ENCODE assay signal across 24 cellular contexts in genomic region chr14:29627141-29627540, GRCh38.
A peak's percentile ranks its signal among the peaks of the same experiment; 100 is the strongest.
DNase-seq lines count a peak whose midpoint lies in the region; FAIRE-seq and TF ChIP-seq lines count a peak whose summit lies in the region.
"Had no signal": no experiment of that assay in that cellular context is flagged by ENCODE, and none has a peak within 500 bp of the region (broad histone marks: within the 10 kb centered on the region; RNA-seq: fewer than 3 reads in every experiment).

No MANE protein-coding gene starts in this region.

- H2AFZ ChIP-seq in astrocyte (ENCODE audit: low read depth, low read length), result no peak overlapping the region

- H3K27me3 Mint-ChIP-seq in HFFc6 (ENCODE audit: insufficient read depth) (no peaks in the 10 kb centered on the region), astrocyte (ENCODE audit: low read depth, unreplicated experiment) (no peaks in the 10 kb centered on the region)
- H3K27me3 Mint-ChIP-seq: naive B cell, type B pancreatic cell had no signal

- no peaks in the 10 kb centered on the region for H4K20me1 ChIP-seq in astrocyte (ENCODE audit: insufficient read depth, low read length)

- H3K4me2 ChIP-seq in astrocyte (ENCODE audit: low read length), result no peak overlapping the region
- H3K4me2 ChIP-seq: A549 had no signal

- H3K4me3 Mint-ChIP-seq in HFFc6, result no peak overlapping the region
- no peak overlapping the region for H3K4me3 Mint-ChIP-seq in astrocyte (ENCODE audit: unreplicated experiment)
- H3K4me3 Mint-ChIP-seq: naive B cell, type B pancreatic cell had no signal

- H3K9ac ChIP-seq in astrocyte (ENCODE audit: low read length), result no peak overlapping the region

- H3K79me2 ChIP-seq in astrocyte (ENCODE audit: insufficient read depth, low read length), result no peaks in the 10 kb centered on the region

- H3K27me3 ChIP-seq in astrocyte (ENCODE audit: insufficient read depth, low read length) (no peaks in the 10 kb centered on the region), spleen (replicated peaks in 1 of 7) (no peaks in the 10 kb centered on the region)
- H3K27me3 ChIP-seq: ascending aorta had no signal

- H3K4me3 ChIP-seq in AG10803 (ENCODE audit: low read length), result no peak overlapping the region
- no peak overlapping the region for H3K4me3 ChIP-seq in astrocyte (ENCODE audit: insufficient read depth, low read depth, low read length)
- no peak overlapping the region for H3K4me3 ChIP-seq in foreskin fibroblast (ENCODE audit: low read depth in 1 of 2, low read length in 2 of 2)
- no peak overlapping the region for H3K4me3 ChIP-seq in spleen
- H3K4me3 ChIP-seq: A549, ascending aorta had no signal

- H3K36me3 Mint-ChIP-seq in HFFc6 (ENCODE audit: low read depth) (peaks cover 5% of the 10 kb centered on the region), astrocyte (ENCODE audit: low read depth, unreplicated experiment) (no peaks in the 10 kb centered on the region)
- H3K36me3 Mint-ChIP-seq: activated naive CD4-positive, alpha-beta T cell treated with anti-CD3 and anti-CD28 coated beads, Interleukin-2, amount 50 U/mL, for 72 hours; naive B cell; type B pancreatic cell had no signal

- H3K27ac Mint-ChIP-seq in HFFc6 (no peak overlapping the region), astrocyte (ENCODE audit: unreplicated experiment) (no peak overlapping the region)
- H3K27ac Mint-ChIP-seq: activated naive CD4-positive, alpha-beta T cell treated with anti-CD3 and anti-CD28 coated beads, Interleukin-2, amount 50 U/mL, for 72 hours; type B pancreatic cell had no signal

- no peaks in the 10 kb centered on the region for H3K4me1 ChIP-seq in astrocyte (ENCODE audit: insufficient read depth, low read length)
- no peaks in the 10 kb centered on the region for H3K4me1 ChIP-seq in spleen
- H3K4me1 ChIP-seq: ascending aorta had no signal

- FAIRE-seq in astrocyte (lab: Jason Lieb, UNC) (no peak), GM12891 (lab: Jason Lieb, UNC) (no peak)
- FAIRE-seq: A549, D721Med had no signal

- TF ChIP-seq POLR2A in spleen (IDR thresholded peaks at IDR 0.05), result no peak
- no peak for TF ChIP-seq POLR2A in GM12891 (IDR thresholded peaks at IDR 0.05; ENCODE audit: low read depth, low read length)

- WGBS in spleen, 5 donors, result 78 to 95% (median 83%) methylated on average over 3 of the region's 3 CpGs

- H3K27ac ChIP-seq in astrocyte (ENCODE audit: low read depth, low read length) (no peak overlapping the region), spleen (no peak overlapping the region)
- H3K27ac ChIP-seq: A549, ascending aorta had no signal

- intact Hi-C loops in spleen (cut with DNase I; ENCODE audit: low total_unique reads), result no loop called here

- peak; percentile 65 for DNase-seq in AG10803 (ENCODE audit: low read depth)
- DNase-seq in HFFc6, result peak; percentile 38
- peak; percentile 25 for DNase-seq in astrocyte (ENCODE audit: low read depth)
- peak; percentile 35 to 71 for DNase-seq in foreskin fibroblast
- no peak for DNase-seq in NCI-H2029 (lab: John Stamatoyannopoulos, UW)
- DNase-seq in spleen, result no peak
- DNase-seq in GM12891 (ENCODE audit: insufficient read length, low spot score), result no peak
- DNase-seq in T-helper 2 cell, result no peak
- DNase-seq: C1 segment of cervical spinal cord; effector CD4-positive, alpha-beta T cell; left cardiac atrium; mesenchymal stem cell; naive B cell; NCI-H146; NCI-H2171 treated with DMSO at 0.1 percent for 48 hours; occipital lobe; retina; SHP77; stimulated activated CD8-positive, alpha-beta memory T cell treated with anti-CD3 and anti-CD28 coated beads, Interleukin-4, amount 100 ng/mL, for 48 hours had no signal

- no peaks in the 10 kb centered on the region for H3K36me3 ChIP-seq in astrocyte (ENCODE audit: insufficient read depth, low read length)
- no peaks in the 10 kb centered on the region for H3K36me3 ChIP-seq in spleen

- H3K4me1 Mint-ChIP-seq in HFFc6 (ENCODE audit: low read depth) (peaks cover 14% of the 10 kb centered on the region), astrocyte (ENCODE audit: low read depth, unreplicated experiment) (peaks cover 6% of the 10 kb centered on the region)
- H3K4me1 Mint-ChIP-seq: naive B cell had no signal

- H3K9me3 ChIP-seq in astrocyte (ENCODE audit: insufficient read depth, low read depth, low read length), result no peaks in the 10 kb centered on the region
- peaks cover 0 to 5% (median 0%) of the 10 kb centered on the region in 8 donors for H3K9me3 ChIP-seq in spleen
- H3K9me3 ChIP-seq: A549, ascending aorta had no signal

- H3K9me3 Mint-ChIP-seq in HFFc6, result no peaks in the 10 kb centered on the region
- no peaks in the 10 kb centered on the region for H3K9me3 Mint-ChIP-seq in astrocyte (ENCODE audit: unreplicated experiment)
- H3K9me3 Mint-ChIP-seq: type B pancreatic cell had no signal

- TF ChIP-seq CTCF in AG10803 (conservative IDR thresholded peaks at IDR 0.05; ENCODE audit: low read length) (no peak), HFFc6 (IDR thresholded peaks at IDR 0.05) (no peak), astrocyte (IDR thresholded peaks at IDR 0.05; ENCODE audit: insufficient read depth, low read depth, low read length) (no peak), foreskin fibroblast (IDR thresholded peaks at IDR 0.05; ENCODE audit: low read depth, low read length) (no peak), spleen (IDR thresholded peaks at IDR 0.05 in 8 of 11, conservative IDR thresholded peaks at IDR 0.05 in 3 of 11) (no peak)

TF ChIP-seq in GM12891, 5 proteins besides CTCF, POLR2A, EP300 and RAD21:
- TF ChIP-seq PAX5 (IDR thresholded peaks at IDR 0.05; ENCODE audit: insufficient read depth, low read length, severe bottlenecking) (no peak), SPI1 (IDR thresholded peaks at IDR 0.05; ENCODE audit: low read depth, low read length) (no peak), POLR2AphosphoS5 (IDR thresholded peaks at IDR 0.05; ENCODE audit: low read depth, low read length) (no peak), POU2F2 (IDR thresholded peaks at IDR 0.05; ENCODE audit: low read depth, low read length) (no peak)
TF ChIP-seq in GM12891: peak in this region for 0.

Comparison
In these comparisons a context has a peak if more than half of its experiments do, and no peak if none do; other contexts are left out.
1. DNase-seq: peak in AG10803 (single experiment), HFFc6 (single experiment), astrocyte (single experiment) and foreskin fibroblast (2 of 2); none in NCI-H2029 (single experiment), spleen (single experiment), GM12891 (single experiment) and T-helper 2 cell (0 of 5).